Comparison of ENCODE assay signal across 8 cellular contexts in genomic region chr16:68800257-68800875, GRCh38. TPM values are rescaled to one million over a fixed set of nuclear protein-coding genes. Genes with fewer than 3 reads are reported as not detected.
DNase-seq lines count a peak whose midpoint lies in the region; ATAC-seq, FAIRE-seq and TF ChIP-seq lines count a peak whose summit lies in the region.

No MANE protein-coding gene starts in this region.

- H3K9me3 Mint-ChIP-seq in Caco-2 (ENCODE audit: unreplicated experiment): no peaks in the 10 kb centered on the region

- POLR2A ChIA-PET in Caco-2 (lab: Charles Lee): interaction anchor here (0.6 kb wide), 2 partner anchors 10 to 64 kb away, joined by 3 to 5 read pairs; no protein-coding TSS in a partner anchor

- no TSS peak for BruUV-seq in Caco-2 (replicated peaks; lab: Mats Ljungman, UMichigan)

- no peak overlapping the region for H3K4me3 ChIP-seq in Caco-2 (ENCODE audit: low read depth, low read length)
- no peak overlapping the region for H3K4me3 ChIP-seq in body of pancreas
- no peak overlapping the region for H3K4me3 ChIP-seq in kidney (ENCODE audit: low read length in 2 of 2)

- H3K4me1 Mint-ChIP-seq in Caco-2 (ENCODE audit: low read depth, unreplicated experiment): peaks cover 18% of the 10 kb centered on the region

- no peak overlapping the region for H3K4me3 Mint-ChIP-seq in Caco-2 (ENCODE audit: unreplicated experiment)

- H3K27me3 ChIP-seq in Caco-2 (replicated peaks; ENCODE audit: control insufficient read depth, insufficient read depth, low read length) (no peaks in the 10 kb centered on the region), body of pancreas (no peaks in the 10 kb centered on the region)

- H3K27ac Mint-ChIP-seq in Caco-2 (ENCODE audit: unreplicated experiment): peak overlapping the region; percentile 7

- no peak for FAIRE-seq in kidney (lab: Jason Lieb, UNC)

- peaks cover 10% of the 10 kb centered on the region for H3K36me3 ChIP-seq in Caco-2 (ENCODE audit: control insufficient read depth, insufficient read depth, low read length)
- H3K36me3 ChIP-seq in body of pancreas (replicated peaks in 1 of 2; ENCODE audit: insufficient read depth in 1 of 2, low read depth in 2 of 2): peaks cover 5 to 7% of the 10 kb centered on the region in 2 donors
- H3K36me3 ChIP-seq in kidney (ENCODE audit: control insufficient read depth in 1 of 2, insufficient read depth in 2 of 2, low read length in 2 of 2): no peaks in the 10 kb centered on the region

- peaks cover 71% of the 10 kb centered on the region for H3K36me3 Mint-ChIP-seq in Caco-2 (ENCODE audit: insufficient read depth, unreplicated experiment)

- 4 to 8% methylated on average over 5 of the region's 5 CpGs for WGBS in body of pancreas, 2 donors

- no peak for TF ChIP-seq POLR2A in body of pancreas (IDR thresholded peaks at IDR 0.05)

- DNase-seq in Caco-2 (peak; percentile 83 to 88), MV-4-11 (lab: John Stamatoyannopoulos, UW) (peak; percentile 59), SW480 (ENCODE audit: low spot score) (peak; percentile 67), body of pancreas (peak; percentile 71 to 77 (median 74)), kidney (no peak)
- DNase-seq in stimulated activated CD4-positive, alpha-beta T cell treated with anti-CD3 and anti-CD28 coated beads, Interleukin-4, amount 100 ng/mL, for 24 hours: peak; percentile 54

- H3K4me1 ChIP-seq in Caco-2 (peaks cover 62% of the 10 kb centered on the region), body of pancreas (peaks cover 37% of the 10 kb centered on the region), kidney (ENCODE audit: control insufficient read depth in 1 of 2, insufficient read depth in 1 of 2, low read depth in 1 of 2, low read length in 2 of 2) (peaks cover 0 to 2% of the 10 kb centered on the region in 2 donors)

- ATAC-seq in GM21390 (IDR thresholded peaks at IDR 0.05; ENCODE audit: unreplicated experiment) (peak; percentile 65), body of pancreas (peak; percentile 86), GM21360 (IDR thresholded peaks at IDR 0.05; ENCODE audit: unreplicated experiment) (no peak)

- no peaks in the 10 kb centered on the region for H3K9me3 ChIP-seq in Caco-2
- H3K9me3 ChIP-seq in body of pancreas: no peaks in the 10 kb centered on the region
- no peaks in the 10 kb centered on the region for H3K9me3 ChIP-seq in kidney (ENCODE audit: control insufficient read depth in 1 of 2, low read length in 2 of 2)

- no peak overlapping the region for H3K9ac ChIP-seq in kidney (ENCODE audit: low read length in 2 of 2)

- CTCF ChIA-PET in Caco-2 (lab: Charles Lee): interaction anchor here (0.7 to 1.5 kb wide), 7 partner anchors 11 to 273 kb away, joined by 3 to 4 read pairs (median 3); no protein-coding TSS in a partner anchor

- H3K27me3 Mint-ChIP-seq in Caco-2 (ENCODE audit: insufficient read depth, unreplicated experiment): no peaks in the 10 kb centered on the region

- intact Hi-C loops in Caco-2 (cut with micrococcal nuclease; ENCODE audit: unreplicated experiment) (loop anchor here (1.0 kb wide), 3 partner anchors 60 to 272 kb away; no protein-coding TSS in a partner anchor), body of pancreas (cut with DNase I) (loop anchor here (10.0 kb wide), 1 partner anchor 206 kb away; no protein-coding TSS in a partner anchor), kidney (cut with DNase I) (no loop called here)

- H3K27ac ChIP-seq in body of pancreas: peak overlapping the region in 3 of 4 donors; percentile 51 to 75 (median 54)
- H3K27ac ChIP-seq in kidney (ENCODE audit: low read depth in 2 of 2, low read length in 2 of 2): no peak overlapping the region

- TF ChIP-seq CTCF in Caco-2 (IDR thresholded peaks at IDR 0.05; ENCODE audit: insufficient read depth in 1 of 2, low read depth in 1 of 2, low read length in 1 of 2, severe bottlenecking in 1 of 2, unreplicated experiment in 1 of 2) (peak; percentile 85 to 86), body of pancreas (IDR thresholded peaks at IDR 0.05) (peak; percentile 22 to 93 (median 85)), kidney (IDR thresholded peaks at IDR 0.05; ENCODE audit: borderline replicate concordance, extremely low read depth, insufficient read depth) (peak; percentile 70)

RNA-seq across cellular contexts. Expression of gene TANGO6, which starts 43.0 kb away (rescaled TPM):
- total RNA-seq in Caco-2 (2022) (17.0 and 18.2 TPM in 2 replicates), body of pancreas (10 to 100 TPM in 1 of 2 donors, 1 to 10 TPM in 1; 9.6 to 22.7 TPM), kidney (20.6 TPM)
- polyA plus RNA-seq in kidney (ENCODE audit: insufficient read depth, low read depth, low replicate concordance): 4.5 TPM

Comparison
In these comparisons a context has a peak if more than half of its experiments do, and no peak if none do; other contexts are left out.
1. H3K27ac ChIP-seq: peak in body of pancreas (3 of 4); none in kidney (0 of 2).
2. Peak in every context shown above with its lines, with median percentiles within 50 percentile points of each other: CTCF ChIP-seq.